ENCODE assay signal across 2 cellular contexts in the genomic region with DNA sequence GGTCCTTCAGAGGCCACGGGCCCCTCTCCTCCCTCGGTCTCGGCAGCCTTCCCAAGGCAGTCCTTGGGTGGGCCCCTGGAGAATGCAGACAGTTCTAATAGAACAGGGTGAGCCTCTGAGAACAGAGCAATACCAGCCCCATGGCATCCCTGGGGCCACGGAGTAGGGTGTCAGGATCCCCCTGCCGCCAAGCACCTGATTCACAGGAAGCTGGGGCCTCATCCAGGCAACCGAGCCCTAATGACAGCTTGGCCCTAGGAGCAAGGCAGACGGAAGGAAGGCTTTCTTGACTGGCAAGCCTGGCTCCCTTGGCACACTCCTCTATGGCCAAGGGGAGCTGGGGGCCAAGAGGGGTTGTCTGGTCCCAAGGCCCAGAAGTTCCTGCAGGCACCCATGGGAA.
TF ChIP-seq lines count a peak whose summit lies in the region.

No MANE protein-coding gene starts in this region.

TF ChIP-seq in SK-N-SH, 30 proteins besides CTCF, POLR2A, EP300 and RAD21:
- TF ChIP-seq, protein P1, sequence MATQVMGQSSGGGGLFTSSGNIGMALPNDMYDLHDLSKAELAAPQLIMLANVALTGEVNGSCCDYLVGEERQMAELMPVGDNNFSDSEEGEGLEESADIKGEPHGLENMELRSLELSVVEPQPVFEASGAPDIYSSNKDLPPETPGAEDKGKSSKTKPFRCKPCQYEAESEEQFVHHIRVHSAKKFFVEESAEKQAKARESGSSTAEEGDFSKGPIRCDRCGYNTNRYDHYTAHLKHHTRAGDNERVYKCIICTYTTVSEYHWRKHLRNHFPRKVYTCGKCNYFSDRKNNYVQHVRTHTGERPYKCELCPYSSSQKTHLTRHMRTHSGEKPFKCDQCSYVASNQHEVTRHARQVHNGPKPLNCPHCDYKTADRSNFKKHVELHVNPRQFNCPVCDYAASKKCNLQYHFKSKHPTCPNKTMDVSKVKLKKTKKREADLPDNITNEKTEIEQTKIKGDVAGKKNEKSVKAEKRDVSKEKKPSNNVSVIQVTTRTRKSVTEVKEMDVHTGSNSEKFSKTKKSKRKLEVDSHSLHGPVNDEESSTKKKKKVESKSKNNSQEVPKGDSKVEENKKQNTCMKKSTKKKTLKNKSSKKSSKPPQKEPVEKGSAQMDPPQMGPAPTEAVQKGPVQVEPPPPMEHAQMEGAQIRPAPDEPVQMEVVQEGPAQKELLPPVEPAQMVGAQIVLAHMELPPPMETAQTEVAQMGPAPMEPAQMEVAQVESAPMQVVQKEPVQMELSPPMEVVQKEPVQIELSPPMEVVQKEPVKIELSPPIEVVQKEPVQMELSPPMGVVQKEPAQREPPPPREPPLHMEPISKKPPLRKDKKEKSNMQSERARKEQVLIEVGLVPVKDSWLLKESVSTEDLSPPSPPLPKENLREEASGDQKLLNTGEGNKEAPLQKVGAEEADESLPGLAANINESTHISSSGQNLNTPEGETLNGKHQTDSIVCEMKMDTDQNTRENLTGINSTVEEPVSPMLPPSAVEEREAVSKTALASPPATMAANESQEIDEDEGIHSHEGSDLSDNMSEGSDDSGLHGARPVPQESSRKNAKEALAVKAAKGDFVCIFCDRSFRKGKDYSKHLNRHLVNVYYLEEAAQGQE (IDR thresholded peaks at IDR 0.05; ENCODE audit: low read depth, low read length) = no peak
- no peak for TF ChIP-seq ELF1 (IDR thresholded peaks at IDR 0.05)
- no peak for TF ChIP-seq NRF1 (IDR thresholded peaks at IDR 0.05; ENCODE audit: low read depth, low read length)
- TF ChIP-seq, protein P2, sequence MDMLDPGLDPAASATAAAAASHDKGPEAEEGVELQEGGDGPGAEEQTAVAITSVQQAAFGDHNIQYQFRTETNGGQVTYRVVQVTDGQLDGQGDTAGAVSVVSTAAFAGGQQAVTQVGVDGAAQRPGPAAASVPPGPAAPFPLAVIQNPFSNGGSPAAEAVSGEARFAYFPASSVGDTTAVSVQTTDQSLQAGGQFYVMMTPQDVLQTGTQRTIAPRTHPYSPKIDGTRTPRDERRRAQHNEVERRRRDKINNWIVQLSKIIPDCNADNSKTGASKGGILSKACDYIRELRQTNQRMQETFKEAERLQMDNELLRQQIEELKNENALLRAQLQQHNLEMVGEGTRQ (IDR thresholded peaks at IDR 0.05; ENCODE audit: borderline replicate concordance, low read depth, low read length) = no peak
- no peak for TF ChIP-seq SMC3 (IDR thresholded peaks at IDR 0.05; ENCODE audit: low read depth, low read length)
- TF ChIP-seq EZH2phosphoT487 (IDR thresholded peaks at IDR 0.05; ENCODE audit: borderline replicate concordance, low read depth) = no peak
- no peak for TF ChIP-seq GATA2 (CRISPR knock-in tag; IDR thresholded peaks at IDR 0.05)
- no peak for TF ChIP-seq RXRA (IDR thresholded peaks at IDR 0.05; ENCODE audit: borderline replicate concordance, low read depth)

TF ChIP-seq in SK-N-SH treated with all-trans-retinoic acid at 6 μM for 48 hours, 23 proteins besides CTCF, POLR2A, EP300 and RAD21 (continued from another document):
- TF ChIP-seq, protein P3, sequence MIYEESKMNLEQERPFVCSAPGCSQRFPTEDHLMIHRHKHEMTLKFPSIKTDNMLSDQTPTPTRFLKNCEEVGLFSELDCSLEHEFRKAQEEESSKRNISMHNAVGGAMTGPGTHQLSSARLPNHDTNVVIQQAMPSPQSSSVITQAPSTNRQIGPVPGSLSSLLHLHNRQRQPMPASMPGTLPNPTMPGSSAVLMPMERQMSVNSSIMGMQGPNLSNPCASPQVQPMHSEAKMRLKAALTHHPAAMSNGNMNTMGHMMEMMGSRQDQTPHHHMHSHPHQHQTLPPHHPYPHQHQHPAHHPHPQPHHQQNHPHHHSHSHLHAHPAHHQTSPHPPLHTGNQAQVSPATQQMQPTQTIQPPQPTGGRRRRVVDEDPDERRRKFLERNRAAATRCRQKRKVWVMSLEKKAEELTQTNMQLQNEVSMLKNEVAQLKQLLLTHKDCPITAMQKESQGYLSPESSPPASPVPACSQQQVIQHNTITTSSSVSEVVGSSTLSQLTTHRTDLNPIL (CRISPR knock-in tag; IDR thresholded peaks at IDR 0.05; ENCODE audit: low read depth) = no peak
- TF ChIP-seq PPARA (CRISPR knock-in tag; IDR thresholded peaks at IDR 0.05; ENCODE audit: borderline replicate concordance) = no peak
